Comparison of ENCODE assay signal across 8 cellular contexts in the genomic region with DNA sequence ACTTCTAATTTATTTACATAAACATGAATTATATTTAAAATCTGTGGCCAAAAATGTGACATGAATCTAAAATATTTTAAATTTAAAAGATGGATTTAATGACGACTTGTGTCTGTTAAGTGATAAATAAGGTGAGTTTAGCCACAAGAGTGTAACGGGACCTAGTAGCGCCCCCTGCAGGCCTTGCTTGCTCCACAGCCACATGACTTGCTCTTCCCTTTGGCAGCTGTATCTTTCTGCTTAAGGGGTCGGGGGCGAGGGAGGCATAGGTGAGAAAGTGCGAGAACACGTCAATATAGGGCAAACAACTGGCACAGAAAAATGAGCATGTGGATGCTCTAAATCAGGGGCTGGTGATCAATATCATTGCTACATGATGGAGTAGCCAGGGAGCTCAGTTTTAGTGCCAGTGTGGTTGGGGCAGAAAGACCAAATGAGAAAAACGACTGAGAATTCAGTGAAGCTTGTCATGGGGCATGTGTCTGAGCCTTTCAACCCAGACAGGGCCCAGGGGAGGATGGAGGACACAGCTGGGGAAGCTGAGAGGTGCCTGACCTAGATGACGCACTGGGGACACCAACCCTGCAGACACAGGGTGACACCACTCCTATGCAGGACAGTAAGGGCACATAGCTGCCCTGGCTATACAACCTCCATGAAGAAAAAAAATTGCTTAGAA. TPM values are rescaled to one million over a fixed set of nuclear protein-coding genes. Genes with fewer than 3 reads are reported as not detected.
A peak's percentile ranks its signal among the peaks of the same experiment; 100 is the strongest.
DNase-seq lines count a peak whose midpoint lies in the region; FAIRE-seq and TF ChIP-seq lines count a peak whose summit lies in the region.

No MANE protein-coding gene starts in this region.

- TF ChIP-seq CTCF in HEK293 (tag by site-specific recombination; IDR thresholded peaks at IDR 0.05) (peak; percentile 36; the same call in 1 of the 2 replicates), SU-DHL-6 (IDR thresholded peaks at IDR 0.05; ENCODE audit: insufficient read depth, low read length, poor library complexity, severe bottlenecking) (peak; percentile 89), astrocyte (IDR thresholded peaks at IDR 0.05; ENCODE audit: insufficient read depth, low read depth, low read length) (peak; percentile 52), kidney (IDR thresholded peaks at IDR 0.05; ENCODE audit: borderline replicate concordance, extremely low read depth, insufficient read depth) (peak; percentile 69)

- H3K4me1 ChIP-seq in HEK293 (ENCODE audit: control insufficient read depth, insufficient read depth, low read length): no peaks in the 10 kb centered on the region
- no peaks in the 10 kb centered on the region for H3K4me1 ChIP-seq in astrocyte (ENCODE audit: insufficient read depth, low read length)
- H3K4me1 ChIP-seq in kidney (ENCODE audit: control insufficient read depth in 1 of 2, insufficient read depth in 1 of 2, low read depth in 1 of 2, low read length in 2 of 2): no peaks in the 10 kb centered on the region

- no peaks in the 10 kb centered on the region for H3K27me3 ChIP-seq in SU-DHL-6 (ENCODE audit: low read length)
- H3K27me3 ChIP-seq in astrocyte (ENCODE audit: insufficient read depth, low read length): no peaks in the 10 kb centered on the region

- H3K9me2 ChIP-seq in SU-DHL-6 (replicated peaks; ENCODE audit: insufficient read depth, low read length): no peaks in the 10 kb centered on the region

- H4K20me1 ChIP-seq in SU-DHL-6 (ENCODE audit: low read depth, low read length) (no peaks in the 10 kb centered on the region; the same call in 1 of the 2 replicates), astrocyte (ENCODE audit: insufficient read depth, low read length) (no peaks in the 10 kb centered on the region)

- no peaks in the 10 kb centered on the region for H3K9me3 Mint-ChIP-seq in astrocyte (ENCODE audit: unreplicated experiment)

- CTCF ChIA-PET in HEK293 (lab: Yijun Ruan, JAX): interaction anchor here (0.6 to 3.8 kb wide), 27 partner anchors 9 to 1113 kb away, joined by 3 to 31 read pairs (median 5); no protein-coding TSS in a partner anchor

- no peak overlapping the region for H3K27ac Mint-ChIP-seq in astrocyte (ENCODE audit: unreplicated experiment)

- H3K27me3 Mint-ChIP-seq in astrocyte (ENCODE audit: low read depth, unreplicated experiment): no peaks in the 10 kb centered on the region

- no peak overlapping the region for H3K9ac ChIP-seq in SU-DHL-6 (ENCODE audit: low read length)
- H3K9ac ChIP-seq in astrocyte (ENCODE audit: low read length): no peak overlapping the region
- H3K9ac ChIP-seq in kidney (ENCODE audit: low read length in 2 of 2): no peak overlapping the region

- DNase-seq in CD1c-positive myeloid dendritic cell (ENCODE audit: extremely low spot score) (peak; percentile 71), astrocyte (ENCODE audit: low read depth) (no peak), kidney (no peak), GOT3 (lab: John Stamatoyannopoulos, UW) (no peak), NCI-H446 treated with DMSO at 0.1 percent for 48 hours (lab: John Stamatoyannopoulos, UW) (no peak)
- peak; percentile 36 to 51 (median 44) for DNase-seq in stimulated activated CD4-positive, alpha-beta T cell treated with anti-CD3 and anti-CD28 coated beads, TNF-alpha, amount 100 ng/mL, for 4 hours (ENCODE audit: low read depth in 3 of 3)

- intact Hi-C loops in kidney (cut with DNase I): no loop called here

- no peak overlapping the region for H3K4me3 Mint-ChIP-seq in astrocyte (ENCODE audit: unreplicated experiment)

- H3K9me3 ChIP-seq in HEK293 (ENCODE audit: control insufficient read depth, insufficient read depth, low read depth, low read length): no peaks in the 10 kb centered on the region
- H3K9me3 ChIP-seq in SU-DHL-6 (ENCODE audit: insufficient read depth, low read length): no peaks in the 10 kb centered on the region
- H3K9me3 ChIP-seq in astrocyte (ENCODE audit: insufficient read depth, low read depth, low read length): no peaks in the 10 kb centered on the region
- H3K9me3 ChIP-seq in kidney (ENCODE audit: control insufficient read depth in 1 of 2, low read length in 2 of 2): no peaks in the 10 kb centered on the region

- H3K79me2 ChIP-seq in SU-DHL-6 (ENCODE audit: insufficient read depth, low read length) (no peaks in the 10 kb centered on the region), astrocyte (ENCODE audit: insufficient read depth, low read length) (no peaks in the 10 kb centered on the region)

- no peak overlapping the region for H3K27ac ChIP-seq in HEK293 (ENCODE audit: extremely low read depth, low read depth, low read length)
- H3K27ac ChIP-seq in SU-DHL-6 (ENCODE audit: low read depth, low read length): no peak overlapping the region
- no peak overlapping the region for H3K27ac ChIP-seq in astrocyte (ENCODE audit: low read depth, low read length)
- no peak overlapping the region for H3K27ac ChIP-seq in kidney (ENCODE audit: low read depth in 2 of 2, low read length in 2 of 2)

- H2AFZ ChIP-seq in SU-DHL-6 (ENCODE audit: low read depth, low read length, severe bottlenecking) (no peak overlapping the region), astrocyte (ENCODE audit: low read depth, low read length) (no peak overlapping the region)

- no peaks in the 10 kb centered on the region for H3F3A ChIP-seq in SU-DHL-6 (ENCODE audit: insufficient read depth)

- H3K4me2 ChIP-seq in SU-DHL-6 (ENCODE audit: low read depth, low read length, poor library complexity, severe bottlenecking): no peak overlapping the region
- no peak overlapping the region for H3K4me2 ChIP-seq in astrocyte (ENCODE audit: low read length)

- H3K4me3 ChIP-seq in HEK293 (ENCODE audit: low read depth, low read length) (no peak overlapping the region), SU-DHL-6 (ENCODE audit: insufficient read depth, low read length, poor library complexity, severe bottlenecking) (no peak overlapping the region), astrocyte (ENCODE audit: insufficient read depth, low read depth, low read length) (no peak overlapping the region), kidney (ENCODE audit: low read length in 2 of 2) (no peak overlapping the region)

- FAIRE-seq in astrocyte (lab: Jason Lieb, UNC) (no peak), kidney (lab: Jason Lieb, UNC) (no peak)

- H3K36me3 ChIP-seq in HEK293 (ENCODE audit: control insufficient read depth in 2 of 2, insufficient read depth in 1 of 2, low read length in 2 of 2): peaks cover 20 to 89% of the 10 kb centered on the region in 2 experiments
- H3K36me3 ChIP-seq in SU-DHL-6 (ENCODE audit: low read length): peaks cover 49% of the 10 kb centered on the region
- H3K36me3 ChIP-seq in astrocyte (ENCODE audit: insufficient read depth, low read length): peaks cover 21% of the 10 kb centered on the region
- peaks cover 4 to 9% of the 10 kb centered on the region in 2 donors for H3K36me3 ChIP-seq in kidney (ENCODE audit: control insufficient read depth in 1 of 2, insufficient read depth in 2 of 2, low read length in 2 of 2)

- no peaks in the 10 kb centered on the region for H3K4me1 Mint-ChIP-seq in astrocyte (ENCODE audit: low read depth, unreplicated experiment)

- peaks cover 12% of the 10 kb centered on the region for H3K36me3 Mint-ChIP-seq in astrocyte (ENCODE audit: low read depth, unreplicated experiment)

- POLR2A ChIA-PET in HEK293 (lab: Yijun Ruan, JAX): no interaction called here

TF ChIP-seq in HEK293, 187 proteins besides CTCF, POLR2A, EP300 and RAD21:
- TF ChIP-seq ZNF654 (tag by site-specific recombination; IDR thresholded peaks at IDR 0.05; ENCODE audit: low read depth) (peak; percentile 9; the same call in 1 of the 2 replicates), ZIC2 (tag by site-specific recombination; IDR thresholded peaks at IDR 0.05) (no peak)
TF ChIP-seq in HEK293: peak in this region for 1.

RNA-seq across cellular contexts. Expression of a gene that starts 49.8 kb away (rescaled TPM):
- total RNA-seq in astrocyte (10.1 and 12.7 TPM in 2 replicates), kidney (10.7 TPM)
- 3.9 TPM for polyA plus RNA-seq in kidney (ENCODE audit: insufficient read depth, low read depth, low replicate concordance)

Comparison
In these comparisons a context has a peak if more than half of its experiments do, and no peak if none do; other contexts are left out.
1. DNase-seq: peak in CD1c-positive myeloid dendritic cell (single experiment) and stimulated activated CD4-positive, alpha-beta T cell treated with anti-CD3 and anti-CD28 coated beads, TNF-alpha, amount 100 ng/mL, for 4 hours (3 of 3); none in astrocyte (single experiment), kidney (single experiment), GOT3 (single experiment) and NCI-H446 treated with DMSO at 0.1 percent for 48 hours (single experiment).
2. CTCF ChIP-seq: peak in every context shown above with its lines; median percentile 89 in SU-DHL-6; 69 in kidney; 52 in astrocyte; 36 in HEK293.